ENCODE assay signal across 8 cellular contexts in the genomic region with DNA sequence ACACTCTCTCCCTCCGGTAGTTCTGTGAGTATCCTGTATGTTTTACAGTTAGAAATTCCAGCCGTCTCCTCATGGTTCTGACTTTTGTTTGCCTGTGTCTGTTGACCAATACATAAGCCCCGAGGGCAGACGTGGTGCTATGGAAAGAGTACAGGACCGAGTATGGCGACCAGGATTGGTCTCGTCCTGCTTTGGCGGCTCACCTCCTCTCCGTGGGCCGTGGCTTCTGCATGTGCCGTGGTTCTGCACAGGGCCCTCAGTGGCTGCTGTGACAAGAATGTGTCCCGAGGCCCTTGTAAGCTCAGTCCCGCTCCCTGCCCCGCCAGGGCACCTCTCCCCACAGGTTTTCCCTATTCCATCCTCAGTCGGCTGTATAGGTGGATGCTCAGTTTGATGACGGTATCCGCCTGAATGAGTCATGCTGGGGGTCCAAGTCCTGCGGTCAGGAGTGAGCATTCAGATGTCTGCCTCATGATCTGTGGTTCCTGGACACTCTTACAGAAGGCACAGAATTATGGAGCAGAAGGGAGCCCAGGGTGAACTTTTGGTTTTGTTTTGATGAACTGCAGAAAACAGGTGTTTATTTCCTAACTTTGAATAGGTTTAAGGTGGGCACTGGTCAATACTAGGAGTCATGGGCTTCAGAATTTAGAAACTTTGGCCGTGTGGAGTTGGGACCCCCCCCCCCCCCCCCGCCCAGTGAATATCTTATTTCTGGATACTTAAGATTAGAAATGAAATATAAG. TPM values are rescaled to one million over a fixed set of nuclear protein-coding genes. Genes with fewer than 3 reads are reported as not detected.
DNase-seq lines count a peak whose midpoint lies in the region; ATAC-seq, FAIRE-seq and TF ChIP-seq lines count a peak whose summit lies in the region.

No MANE protein-coding gene starts in this region.

- no peak for FAIRE-seq in A549 (lab: Jason Lieb, UNC)

- TF ChIP-seq POLR2A in A549 (IDR thresholded peaks at IDR 0.05; ENCODE audit: low read length) = no peak
- no peak for TF ChIP-seq POLR2A in suprapubic skin (IDR thresholded peaks at IDR 0.05)

- H3K4me1 Mint-ChIP-seq in immature natural killer cell = peaks cover 30 to 32% of the 10 kb centered on the region in 2 donors

- peaks cover 23% of the 10 kb centered on the region; the same call in 2 of the 3 replicates for H3K4me1 ChIP-seq in A549
- H3K4me1 ChIP-seq in suprapubic skin = peaks cover 34% of the 10 kb centered on the region

- peak in 1 of 2 experiments; percentile 6; a peak in 1 of 6 replicates for ATAC-seq in A549
- ATAC-seq in activated naive CD4-positive, alpha-beta T cell treated with anti-CD3 and anti-CD28 coated beads, Interleukin-2, amount 50 U/mL, for 72 hours = no peak
- no peak for ATAC-seq in activated CD4-positive, CD25-positive, alpha-beta regulatory T cell treated with anti-CD3 and anti-CD28 coated beads, Interleukin-2, amount 50 U/mL, for 24 hours

- H3K9me3 Mint-ChIP-seq in activated naive CD4-positive, alpha-beta T cell treated with anti-CD3 and anti-CD28 coated beads, Interleukin-2, amount 50 U/mL, for 72 hours = no peaks in the 10 kb centered on the region
- peaks cover 0 to 2% (median 0%) of the 10 kb centered on the region in 6 donors for H3K9me3 Mint-ChIP-seq in immature natural killer cell

- no peak for TF ChIP-seq RAD21 in A549 (conservative IDR thresholded peaks at IDR 0.05 in 1 of 2, IDR thresholded peaks at IDR 0.05 in 1 of 2)

- H3K4me3 ChIP-seq in A549 (peak overlapping the region; percentile 86), suprapubic skin (peak overlapping the region; percentile 90)

- H3K4me2 ChIP-seq in A549 = peak overlapping the region; percentile 89

- no peaks in the 10 kb centered on the region for H3K27me3 ChIP-seq in suprapubic skin

- peak; percentile 38 to 62 for DNase-seq in A549 (ENCODE audit: low read depth in 1 of 2, low spot score in 1 of 2)
- DNase-seq in HCEC 1CT = peak; percentile 64
- no peak for DNase-seq in activated naive CD4-positive, alpha-beta T cell treated with anti-CD3 and anti-CD28 coated beads, Interleukin-2, amount 50 U/mL, for 72 hours (ENCODE audit: low spot score in 2 of 2)
- DNase-seq in immature natural killer cell = no peak
- DNase-seq in suprapubic skin (ENCODE audit: low spot score in 2 of 2) = no peak
- DNase-seq in NCI-H524 treated with DMSO at 0.1 percent for 48 hours (lab: John Stamatoyannopoulos, UW) = no peak
- no peak for DNase-seq in stimulated activated CD4-positive, alpha-beta T cell treated with anti-CD3 and anti-CD28 coated beads, Interleukin-2, amount 100 ng/mL, for 48 hours

- peak overlapping the region; percentile 92 to 99 for H3K27ac Mint-ChIP-seq in activated naive CD4-positive, alpha-beta T cell treated with anti-CD3 and anti-CD28 coated beads, Interleukin-2, amount 50 U/mL, for 72 hours
- H3K27ac Mint-ChIP-seq in immature natural killer cell = peak overlapping the region; percentile 62 to 92 (median 86)

- no peak for TF ChIP-seq CTCF in A549 (IDR thresholded peaks at IDR 0.05)
- no peak for TF ChIP-seq CTCF in suprapubic skin (IDR thresholded peaks at IDR 0.05)

- H3K36me3 Mint-ChIP-seq in activated naive CD4-positive, alpha-beta T cell treated with anti-CD3 and anti-CD28 coated beads, Interleukin-2, amount 50 U/mL, for 72 hours = peaks cover 8 to 9% of the 10 kb centered on the region in 2 donors
- H3K36me3 Mint-ChIP-seq in immature natural killer cell = peaks cover 0 to 4% (median 3%) of the 10 kb centered on the region in 3 donors

- POLR2A ChIA-PET in A549 (lab: Yijun Ruan, JAX) = interaction anchor here (1.5 to 2.1 kb wide), 2 partner anchors 11 to 50 kb away, joined by 6 to 12 read pairs; no protein-coding TSS in a partner anchor

- H3K36me3 ChIP-seq in suprapubic skin = peaks cover 33% of the 10 kb centered on the region

- H3K27ac ChIP-seq in A549 (peak overlapping the region; percentile 86 to 98), suprapubic skin (no peak overlapping the region)

- no peaks in the 10 kb centered on the region for H3K9me3 ChIP-seq in A549
- H3K9me3 ChIP-seq in suprapubic skin = no peaks in the 10 kb centered on the region

- 10% methylated on average over 20 of the region's 20 CpGs for WGBS in A549 (ENCODE audit: missing lambda C conversion rate)
- 26% methylated on average over 18 of the region's 20 CpGs for WGBS in suprapubic skin

- peaks cover 2% of the 10 kb centered on the region in 3 donors for H3K27me3 Mint-ChIP-seq in immature natural killer cell (ENCODE audit: low read depth in 3 of 3)

- CTCF ChIA-PET in A549 (lab: Yijun Ruan, JAX) = interaction anchor here (0.7 to 30.4 kb wide), 4 partner anchors 9 to 59 kb away, joined by 3 to 401 read pairs (median 4); no protein-coding TSS in a partner anchor

- peak overlapping the region; percentile 79 to 91 (median 89) for H3K4me3 Mint-ChIP-seq in immature natural killer cell

- TF ChIP-seq EP300 in A549 (IDR thresholded peaks at IDR 0.05) (no peak), suprapubic skin (IDR thresholded peaks at IDR 0.05) (no peak)

TF ChIP-seq in A549, 52 proteins besides CTCF, POLR2A, EP300 and RAD21:
- no peak for TF ChIP-seq FOSL2 (IDR thresholded peaks at IDR 0.05)
- peak; percentile 70 for TF ChIP-seq FOSL2 (CRISPR knock-in tag; IDR thresholded peaks at IDR 0.05)
- TF ChIP-seq PHF8 (IDR thresholded peaks at IDR 0.05; ENCODE audit: borderline replicate concordance, low read depth) = no peak
- no peak for TF ChIP-seq CBX8 (IDR thresholded peaks at IDR 0.05)

RNA-seq across cellular contexts. Expression of gene ARFGAP1, which starts 1.2 kb away (rescaled TPM):
- polyA plus RNA-seq in A549 (2011; rRNA removed) (41.0 and 43.5 TPM in 2 replicates), A549 (2017; fragmentation: RNase III; extraction: RNeasy Plus Mini Kit Qiagen cat#74134 plus additional on column Dnase treatment) (89.4 to 106 TPM (median 102 TPM) in 3 replicates), immature natural killer cell (10 to 100 TPM in 2 of 3 donors, 1 to 10 TPM in 1; 8.8 to 20.9 (median 16.5) TPM)
- 63.2 and 87.0 TPM in 2 replicates for polyA plus RNA-seq in A549 (2012; cell fraction: cytosol; rRNA removed)
- polyA plus RNA-seq in A549 (2012; cell fraction: nucleus; rRNA removed) = 528 and 670 TPM in 2 replicates
- polyA minus RNA-seq in A549 (2011; rRNA and poly(A)+ RNA removed) = 36.9 and 58.2 TPM in 2 replicates
- 100 to 1,000 TPM in 1 of 2 donors, 10 to 100 TPM in 1; 77.2 to 108 TPM for total RNA-seq in activated naive CD4-positive, alpha-beta T cell treated with anti-CD3 and anti-CD28 coated beads, Interleukin-2, amount 50 U/mL, for 72 hours
- total RNA-seq in suprapubic skin = 10 to 100 TPM; 38.6 to 84.9 (median 43.4) TPM

RNA-seq across cellular contexts. Expression of gene COL20A1, which starts 19.2 kb away (rescaled TPM):
- polyA plus RNA-seq in A549 (2011; rRNA removed) = 0.21 and 0.29 TPM in 2 replicates
- 0.16 and 0.17 TPM in 2 replicates for polyA plus RNA-seq in A549 (2012; cell fraction: cytosol; rRNA removed)
- polyA plus RNA-seq in A549 (2012; cell fraction: nucleus; rRNA removed) = 3.0 and 4.2 TPM in 2 replicates
- polyA plus RNA-seq in A549 (2017; fragmentation: RNase III; extraction: RNeasy Plus Mini Kit Qiagen cat#74134 plus additional on column Dnase treatment) = 0.91 to 0.93 TPM (median 0.92 TPM) in 3 replicates
- 0.25 and 0.49 TPM in 2 replicates for polyA minus RNA-seq in A549 (2011; rRNA and poly(A)+ RNA removed)
- under 1 TPM in 1 of 2 donors, not detected in 1; 0.09 TPM for total RNA-seq in activated naive CD4-positive, alpha-beta T cell treated with anti-CD3 and anti-CD28 coated beads, Interleukin-2, amount 50 U/mL, for 72 hours
- polyA plus RNA-seq in immature natural killer cell = not detected
- not detected for total RNA-seq in suprapubic skin

RNA-seq across cellular contexts. Expression of gene NKAIN4, which starts 19.5 kb away (rescaled TPM):
- polyA plus RNA-seq in A549 (2011; rRNA removed) (5.8 and 6.4 TPM in 2 replicates), A549 (2017; fragmentation: RNase III; extraction: RNeasy Plus Mini Kit Qiagen cat#74134 plus additional on column Dnase treatment) (6.3 to 9.7 TPM (median 8.4 TPM) in 3 replicates), immature natural killer cell (not detected)
- polyA plus RNA-seq in A549 (2012; cell fraction: cytosol; rRNA removed) = 3.4 and 5.3 TPM in 2 replicates
- 9.6 and 12.0 TPM in 2 replicates for polyA plus RNA-seq in A549 (2012; cell fraction: nucleus; rRNA removed)
- 4.5 and 6.3 TPM in 2 replicates for polyA minus RNA-seq in A549 (2011; rRNA and poly(A)+ RNA removed)
- total RNA-seq in activated naive CD4-positive, alpha-beta T cell treated with anti-CD3 and anti-CD28 coated beads, Interleukin-2, amount 50 U/mL, for 72 hours = not detected
- under 1 TPM in 1 of 4 donors, not detected in 3; 0.42 TPM for total RNA-seq in suprapubic skin

RNA-seq across cellular contexts. Expression of gene BIRC7, which starts 38.1 kb away (rescaled TPM):
- polyA plus RNA-seq in A549 (2011; rRNA removed) = 0.63 and 0.81 TPM in 2 replicates
- 0.70 and 1.2 TPM in 2 replicates for polyA plus RNA-seq in A549 (2012; cell fraction: cytosol; rRNA removed)
- 16.7 and 18.5 TPM in 2 replicates for polyA plus RNA-seq in A549 (2012; cell fraction: nucleus; rRNA removed)
- 3.2 to 4.9 TPM (median 4.9 TPM) in 3 replicates for polyA plus RNA-seq in A549 (2017; fragmentation: RNase III; extraction: RNeasy Plus Mini Kit Qiagen cat#74134 plus additional on column Dnase treatment)
- 0.33 and 0.63 TPM in 2 replicates for polyA minus RNA-seq in A549 (2011; rRNA and poly(A)+ RNA removed)
- under 1 TPM in 1 of 2 donors, not detected in 1; 0.51 TPM for total RNA-seq in activated naive CD4-positive, alpha-beta T cell treated with anti-CD3 and anti-CD28 coated beads, Interleukin-2, amount 50 U/mL, for 72 hours
- not detected for polyA plus RNA-seq in immature natural killer cell
- total RNA-seq in suprapubic skin = 1 to 10 TPM in 3 of 4 donors, under 1 TPM in 1; 0.49 to 3.0 (median 1.7) TPM

RNA-seq across cellular contexts. Expression of gene YTHDF1, which starts 57.9 kb away (rescaled TPM):
- polyA plus RNA-seq in A549 (2011; rRNA removed) (31.4 and 31.8 TPM in 2 replicates), A549 (2017; fragmentation: RNase III; extraction: RNeasy Plus Mini Kit Qiagen cat#74134 plus additional on column Dnase treatment) (33.4 to 37.9 TPM (median 37.8 TPM) in 3 replicates), immature natural killer cell (10 to 100 TPM; 22.6 to 30.7 (median 24.1) TPM)
- 20.9 and 23.8 TPM in 2 replicates for polyA plus RNA-seq in A549 (2012; cell fraction: cytosol; rRNA removed)
- 23.7 and 28.7 TPM in 2 replicates for polyA plus RNA-seq in A549 (2012; cell fraction: nucleus; rRNA removed)
- polyA minus RNA-seq in A549 (2011; rRNA and poly(A)+ RNA removed) = 27.1 and 30.7 TPM in 2 replicates
- 10 to 100 TPM; 34.7 to 39.1 TPM for total RNA-seq in activated naive CD4-positive, alpha-beta T cell treated with anti-CD3 and anti-CD28 coated beads, Interleukin-2, amount 50 U/mL, for 72 hours
- total RNA-seq in suprapubic skin = 10 to 100 TPM; 32.7 to 40.6 (median 34.0) TPM

Comparison
In these comparisons a context has a peak if more than half of its experiments do, and no peak if none do; other contexts are left out.
1. DNase-seq: peak in A549 (2 of 2) and HCEC 1CT (single experiment); none in activated naive CD4-positive, alpha-beta T cell treated with anti-CD3 and anti-CD28 coated beads, Interleukin-2, amount 50 U/mL, for 72 hours (0 of 2), immature natural killer cell (0 of 3), suprapubic skin (0 of 2), NCI-H524 treated with DMSO at 0.1 percent for 48 hours (single experiment) and stimulated activated CD4-positive, alpha-beta T cell treated with anti-CD3 and anti-CD28 coated beads, Interleukin-2, amount 100 ng/mL, for 48 hours (0 of 2).